32 cellular contexts compared by ENCODE assay signal in the genomic region with DNA sequence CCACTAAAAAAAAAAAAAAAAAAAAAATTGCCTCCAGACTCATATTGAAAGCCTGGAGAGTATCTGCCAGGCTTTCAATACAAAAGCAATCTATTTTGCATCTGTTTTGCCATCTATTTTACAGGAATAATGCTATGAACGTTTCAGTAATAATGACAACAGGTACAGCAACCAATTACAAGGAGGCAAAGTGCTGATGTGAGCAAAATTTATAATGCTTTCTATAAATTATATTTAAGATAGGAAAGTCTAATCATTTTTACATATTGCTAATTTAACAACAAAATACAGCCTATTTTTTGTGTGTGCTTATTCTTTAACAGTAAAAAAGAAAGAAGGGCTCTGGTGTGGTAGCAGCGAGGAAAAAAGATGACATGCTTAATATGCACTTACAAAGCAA. TPM values are rescaled to one million over a fixed set of nuclear protein-coding genes. Genes with fewer than 3 reads are reported as not detected.
"Had no signal": no experiment of that assay in that cellular context is flagged by ENCODE, and none has a peak within 500 bp of the region (broad histone marks: within the 10 kb centered on the region; RNA-seq: fewer than 3 reads in every experiment).

No MANE protein-coding gene starts in this region.

- DNase-seq: hypothalamus; immature natural killer cell; left ventricle myocardium inferior; mesendoderm; naive B cell; natural killer cell; nucleus accumbens; posterior cingulate gyrus; retina; right cardiac atrium; sigmoid colon; small intestine; spleen; stimulated activated CD4-positive, alpha-beta T cell treated with anti-CD3 and anti-CD28 coated beads, Interleukin-4, amount 100 ng/mL, for 24 hours; stimulated activated naive CD4-positive, alpha-beta T cell; tibial artery; trophoblast cell; upper lobe of right lung had no signal

- FAIRE-seq: islet of Langerhans, pancreas, small intestine, urothelium cell line had no signal

- H3K4me3 ChIP-seq: left ventricle myocardium inferior, lung, pancreas, prostate gland, sigmoid colon, spleen, suprapubic skin, thoracic aorta, tibial artery, upper lobe of right lung had no signal

- ATAC-seq: natural killer cell; right cardiac atrium; stimulated activated effector memory CD8-positive, alpha-beta T cell treated with anti-CD3 and anti-CD28 coated beads, Interleukin-12 subunit alpha, Interleukin-12 subunit beta, amount 100 ng/mL, for 72 hours; upper lobe of right lung had no signal

- H3K4me1 ChIP-seq: prostate gland, sigmoid colon had no signal

- H3K9me3 ChIP-seq: left ventricle myocardium inferior, pancreas, prostate gland, sigmoid colon, spleen, suprapubic skin, thoracic aorta, tibial artery, upper lobe of right lung had no signal

- H3K27ac ChIP-seq: left ventricle myocardium inferior, prostate gland, sigmoid colon, spleen, suprapubic skin, thoracic aorta, tibial artery, upper lobe of right lung had no signal

- H3K27me3 ChIP-seq: pancreas, sigmoid colon, spleen, suprapubic skin, tibial artery, upper lobe of right lung had no signal

RNA-seq across cellular contexts. Expression of gene STRA8, which starts 32.3 kb away (rescaled TPM):
- total RNA-seq: kidney epithelial cell, left ventricle myocardium inferior, lung, mesothelial cell of epicardium, mononuclear cell, natural killer cell, neural crest cell, osteoblast, pancreas, prostate gland, right cardiac atrium, sigmoid colon, spleen, subcutaneous adipose tissue, thoracic aorta, upper lobe of right lung had no signal
- polyA plus RNA-seq: immature natural killer cell, lung, right cardiac atrium, sigmoid colon, small intestine, spleen had no signal
